ENCODE assay signal across 8 cellular contexts in the genomic region with DNA sequence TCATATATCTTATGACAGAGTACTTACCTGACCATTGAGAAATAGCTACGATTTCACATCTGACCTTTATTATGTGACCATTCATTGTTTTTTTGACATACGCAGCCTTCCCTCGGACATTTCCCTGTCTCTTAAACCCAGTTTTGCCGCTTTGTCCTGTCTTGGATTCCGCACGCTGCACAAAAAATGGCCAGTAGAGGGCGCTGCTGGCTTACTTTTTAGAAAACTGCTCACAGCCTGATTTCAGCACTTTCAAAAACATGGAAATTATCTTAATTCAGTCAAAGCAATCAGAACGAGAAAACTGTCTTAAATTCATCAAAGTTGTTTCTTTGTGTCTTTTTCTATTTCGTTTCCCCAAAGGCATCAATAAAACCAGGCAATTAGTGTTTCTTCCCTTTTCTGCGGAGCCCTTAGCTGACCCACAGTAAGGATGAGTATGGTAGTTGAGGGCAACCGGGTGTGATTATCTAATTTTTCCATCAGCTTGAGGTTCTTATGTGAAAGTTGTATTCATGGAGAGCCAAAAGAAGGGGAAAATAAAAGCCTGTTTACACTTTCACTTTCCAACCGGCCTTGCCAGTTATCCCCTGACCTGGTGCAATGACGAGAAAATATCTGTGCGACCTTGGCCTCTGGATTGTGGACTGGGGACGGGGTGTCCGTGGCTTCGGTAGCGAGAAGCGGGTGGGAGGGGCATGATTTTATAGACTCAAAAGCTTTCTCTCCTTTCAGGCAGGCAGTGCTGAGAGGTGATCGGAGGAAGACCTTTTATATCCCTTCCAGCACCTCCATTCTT.
DNase-seq lines count a peak whose midpoint lies in the region; ATAC-seq lines count a peak whose summit lies in the region.

No MANE protein-coding gene starts in this region.

- ATAC-seq in GM18861 (IDR thresholded peaks at IDR 0.05; ENCODE audit: unreplicated experiment) (peak; percentile 67), esophagus mucosa (peak; percentile 64)
- peak; percentile 72 for ATAC-seq in naive thymus-derived CD4-positive, alpha-beta T cell

- DNase-seq in AG08395 (ENCODE audit: low spot score): peak; percentile 68
- peak; percentile 35 for DNase-seq in HPDE6-E6E7 (ENCODE audit: extremely low spot score)
- peak; percentile 85 for DNase-seq in NOMO-1 treated with dmso at 0.1 percent for 144 hours (lab: John Stamatoyannopoulos, UW; ENCODE audit: unreplicated experiment)
- peak; percentile 52 for DNase-seq in activated T-cell treated with anti-CD3 and anti-CD28 coated beads for 24 hours (ENCODE audit: low read depth)
- peak; percentile 26 to 66 (median 49) for DNase-seq in naive thymus-derived CD4-positive, alpha-beta T cell
- peak; percentile 8 to 43 for DNase-seq in stimulated activated CD8-positive, alpha-beta memory T cell treated with anti-CD3 and anti-CD28 coated beads, Interleukin-7, amount 100 ng/mL, for 48 hours (ENCODE audit: extremely low read depth in 1 of 2, low read depth in 1 of 2)

- H3K27me3 Mint-ChIP-seq in naive thymus-derived CD4-positive, alpha-beta T cell: peaks cover 19 to 41% (median 34%) of the 10 kb centered on the region in 5 donors

- H3K36me3 Mint-ChIP-seq in naive thymus-derived CD4-positive, alpha-beta T cell: no peaks in the 10 kb centered on the region

- no peaks in the 10 kb centered on the region for H3K9me3 ChIP-seq in naive thymus-derived CD4-positive, alpha-beta T cell (ENCODE audit: control insufficient read depth in 2 of 3, low read length in 3 of 3)

- POLR2A ChIA-PET in naive thymus-derived CD4-positive, alpha-beta T cell (lab: Charles Lee): no interaction called here

- no peak overlapping the region for H3K27ac Mint-ChIP-seq in naive thymus-derived CD4-positive, alpha-beta T cell

- no peak overlapping the region for H3K4me3 ChIP-seq in naive thymus-derived CD4-positive, alpha-beta T cell (ENCODE audit: low read length)

- H3K4me1 ChIP-seq in naive thymus-derived CD4-positive, alpha-beta T cell (ENCODE audit: control insufficient read depth in 2 of 2, insufficient read depth in 2 of 2, low read length in 2 of 2): no peaks in the 10 kb centered on the region

- CTCF ChIA-PET in naive thymus-derived CD4-positive, alpha-beta T cell (lab: Charles Lee): interaction anchor here (1.2 to 2.9 kb wide), 7 partner anchors 11 to 1929 kb away, joined by 3 to 14 read pairs (median 5); no protein-coding TSS in a partner anchor

- H3K9me3 Mint-ChIP-seq in naive thymus-derived CD4-positive, alpha-beta T cell: no peaks in the 10 kb centered on the region

- H3K4me3 Mint-ChIP-seq in naive thymus-derived CD4-positive, alpha-beta T cell: peak overlapping the region in 1 of 10 donors; percentile 51

- H3K27ac ChIP-seq in naive thymus-derived CD4-positive, alpha-beta T cell (ENCODE audit: low read depth, low read length): no peak overlapping the region

- no peaks in the 10 kb centered on the region for H3K36me3 ChIP-seq in naive thymus-derived CD4-positive, alpha-beta T cell (ENCODE audit: control insufficient read depth in 2 of 3, insufficient read depth in 3 of 3, low read length in 3 of 3)

- intact Hi-C loops in naive thymus-derived CD4-positive, alpha-beta T cell (cut with micrococcal nuclease): loop anchor here (1.0 to 5.0 kb wide), 8 partner anchors 159 to 1919 kb away; no protein-coding TSS in a partner anchor

- no peaks in the 10 kb centered on the region for H3K27me3 ChIP-seq in naive thymus-derived CD4-positive, alpha-beta T cell (ENCODE audit: control insufficient read depth in 2 of 2, insufficient read depth in 2 of 2, low read length in 2 of 2)

- peaks cover 0 to 8% (median 0%) of the 10 kb centered on the region in 7 donors for H3K4me1 Mint-ChIP-seq in naive thymus-derived CD4-positive, alpha-beta T cell

Comparison
In these comparisons a context has a peak if more than half of its experiments do, and no peak if none do; other contexts are left out.
1. DNase-seq: peak in every context shown above with its lines; median percentile 85 in NOMO-1 treated with dmso at 0.1 percent for 144 hours; 68 in AG08395; 52 in activated T-cell treated with anti-CD3 and anti-CD28 coated beads for 24 hours; 49 in naive thymus-derived CD4-positive, alpha-beta T cell; 35 in HPDE6-E6E7; 26 in stimulated activated CD8-positive, alpha-beta memory T cell treated with anti-CD3 and anti-CD28 coated beads, Interleukin-7, amount 100 ng/mL, for 48 hours.